In the genomic region with DNA sequence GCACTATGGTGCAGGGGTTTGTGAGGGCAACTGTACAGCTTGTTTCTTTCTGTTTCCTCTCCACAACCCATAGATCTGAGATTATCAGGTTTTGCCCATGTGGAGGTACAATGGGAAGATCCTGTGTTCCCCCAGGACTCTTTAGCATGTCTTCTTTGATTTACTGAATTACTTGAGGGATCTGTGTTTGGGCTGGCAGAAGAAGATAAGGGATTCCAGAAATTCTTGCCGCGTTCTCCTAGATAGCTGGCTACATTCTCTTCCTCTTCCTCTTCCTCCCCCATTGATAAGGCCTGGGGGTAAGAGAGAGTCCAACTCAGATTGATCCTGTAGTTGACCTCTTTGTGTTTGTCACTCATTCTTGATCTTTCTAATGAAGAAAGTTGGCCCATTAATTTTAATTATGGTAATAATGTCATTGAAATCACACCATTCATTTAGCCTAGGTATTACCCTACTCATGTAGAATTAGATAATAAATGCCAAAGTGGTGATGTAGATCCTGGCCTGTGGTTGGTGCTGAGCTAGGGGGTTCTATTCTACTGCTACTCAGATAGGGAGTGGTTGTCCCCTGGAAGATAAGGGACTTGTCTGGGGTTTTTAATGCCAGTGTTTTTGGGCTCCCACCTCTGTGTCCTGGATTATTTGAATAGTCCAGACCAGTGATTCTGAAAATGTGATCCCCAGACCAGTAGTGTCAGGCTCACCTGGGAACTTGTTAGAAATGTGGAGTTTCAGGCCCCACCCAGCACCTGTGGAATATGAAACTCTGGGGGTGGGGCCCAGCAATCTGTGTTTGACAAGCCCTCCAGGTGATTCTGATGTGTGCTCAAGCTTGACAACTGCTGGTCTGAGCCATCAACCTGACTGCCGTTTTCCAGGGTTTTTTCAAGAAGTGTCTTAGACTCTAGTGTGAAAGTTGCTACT, we compare ENCODE assay signal across 17 cellular contexts.
A peak's percentile ranks its signal among the peaks of the same experiment; 100 is the strongest.
DNase-seq lines count a peak whose midpoint lies in the region; ATAC-seq and TF ChIP-seq lines count a peak whose summit lies in the region.
"Had no signal": no experiment of that assay in that cellular context is flagged by ENCODE, and none has a peak within 500 bp of the region (broad histone marks: within the 10 kb centered on the region; RNA-seq: fewer than 3 reads in every experiment).

No MANE protein-coding gene starts in this region.

- no peak overlapping the region for H3K27ac Mint-ChIP-seq in activated T-cell treated with anti-CD3 and anti-CD28 coated beads, Interleukin-2, amount 50 U/mL, for 24 hours
- H3K27ac Mint-ChIP-seq: activated CD8-positive, alpha-beta T cell treated with anti-CD3 and anti-CD28 coated beads, Interleukin-2, amount 10 ng/mL, durations not matched to agents 7 days and 5 days; CD8-positive, alpha-beta memory T cell had no signal

- H3K4me1 Mint-ChIP-seq in activated T-cell treated with anti-CD3 and anti-CD28 coated beads, Interleukin-2, amount 50 U/mL, for 24 hours (ENCODE audit: low read depth): no peaks in the 10 kb centered on the region
- H3K4me1 Mint-ChIP-seq: CD8-positive, alpha-beta memory T cell had no signal

- H3K4me3 Mint-ChIP-seq in activated T-cell treated with anti-CD3 and anti-CD28 coated beads, Interleukin-2, amount 50 U/mL, for 24 hours: no peak overlapping the region
- H3K4me3 Mint-ChIP-seq: activated CD8-positive, alpha-beta T cell treated with anti-CD3 and anti-CD28 coated beads, Interleukin-2, amount 10 ng/mL, durations not matched to agents 7 days and 5 days; CD8-positive, alpha-beta memory T cell had no signal

- intact Hi-C loops in thyroid gland (cut with DNase I): no loop called here

- DNase-seq in NCI-H2107 treated with DMSO at 0.1 percent for 48 hours (lab: John Stamatoyannopoulos, UW; ENCODE audit: unreplicated experiment) (peak; percentile 29), NCI-H2107 (lab: John Stamatoyannopoulos, UW) (no peak), NCI-H748 treated with DMSO at 0.1 percent for 48 hours (lab: John Stamatoyannopoulos, UW) (peak; percentile 17), thyroid gland (peak; percentile 46), SW480 (ENCODE audit: low spot score) (no peak), T-helper 9 cell (no peak)
- no peak for DNase-seq in activated T-cell treated with anti-CD3 and anti-CD28 coated beads, Interleukin-2, amount 50 U/mL, for 24 hours
- DNase-seq: activated CD8-positive, alpha-beta T cell treated with anti-CD3 and anti-CD28 coated beads, Interleukin-2, amount 10 ng/mL, durations not matched to agents 7 days and 5 days; activated gamma-delta T cell; CD8-positive, alpha-beta memory T cell; head of caudate nucleus; NCI-H446; T-helper 2 cell had no signal

- no peak overlapping the region for H3K27ac ChIP-seq in thyroid gland
- H3K27ac ChIP-seq: A549, breast epithelium, skin epidermis had no signal

- no peak for TF ChIP-seq POLR2A in thyroid gland (IDR thresholded peaks at IDR 0.05)

- 72 to 73% methylated on average over 3 of the region's 3 CpGs for WGBS in thyroid gland, 2 donors

- no peak overlapping the region for H3K4me3 ChIP-seq in thyroid gland (replicated peaks in 1 of 3)
- H3K4me3 ChIP-seq: A549, breast epithelium, skin epidermis had no signal

- peak; percentile 39 for ATAC-seq in esophagus mucosa
- ATAC-seq: A549; activated CD8-positive, alpha-beta T cell treated with anti-CD3 and anti-CD28 coated beads, Interleukin-2, amount 10 ng/mL, durations not matched to agents 7 days and 5 days had no signal

- TF ChIP-seq CTCF in thyroid gland (IDR thresholded peaks at IDR 0.05): no peak

- no peaks in the 10 kb centered on the region for H3K27me3 ChIP-seq in thyroid gland
- H3K27me3 ChIP-seq: breast epithelium had no signal

- H3K36me3 Mint-ChIP-seq in activated T-cell treated with anti-CD3 and anti-CD28 coated beads, Interleukin-2, amount 50 U/mL, for 24 hours (ENCODE audit: low read depth): no peaks in the 10 kb centered on the region
- H3K36me3 Mint-ChIP-seq: CD8-positive, alpha-beta memory T cell had no signal

- peaks cover 29 to 30% of the 10 kb centered on the region in 2 donors for H3K4me1 ChIP-seq in thyroid gland

- H3K36me3 ChIP-seq in thyroid gland: no peaks in the 10 kb centered on the region
- H3K36me3 ChIP-seq: breast epithelium had no signal

- peaks cover 10% of the 10 kb centered on the region for H3K27me3 Mint-ChIP-seq in activated T-cell treated with anti-CD3 and anti-CD28 coated beads, Interleukin-2, amount 50 U/mL, for 24 hours

- H3K9me3 ChIP-seq in thyroid gland: no peaks in the 10 kb centered on the region
- H3K9me3 ChIP-seq: A549, breast epithelium had no signal

- no peaks in the 10 kb centered on the region for H3K9me3 Mint-ChIP-seq in activated T-cell treated with anti-CD3 and anti-CD28 coated beads, Interleukin-2, amount 50 U/mL, for 24 hours
- H3K9me3 Mint-ChIP-seq: CD8-positive, alpha-beta memory T cell had no signal

Comparison
In these comparisons a context has a peak if more than half of its experiments do, and no peak if none do; other contexts are left out.
1. DNase-seq: peak in NCI-H2107 treated with DMSO at 0.1 percent for 48 hours (single experiment), NCI-H748 treated with DMSO at 0.1 percent for 48 hours (single experiment) and thyroid gland (2 of 2); none in NCI-H2107 (single experiment), SW480 (single experiment), activated T-cell treated with anti-CD3 and anti-CD28 coated beads, Interleukin-2, amount 50 U/mL, for 24 hours (single experiment) and T-helper 9 cell (single experiment).